1 cellular context compared by ENCODE assay signal in the genomic region with DNA sequence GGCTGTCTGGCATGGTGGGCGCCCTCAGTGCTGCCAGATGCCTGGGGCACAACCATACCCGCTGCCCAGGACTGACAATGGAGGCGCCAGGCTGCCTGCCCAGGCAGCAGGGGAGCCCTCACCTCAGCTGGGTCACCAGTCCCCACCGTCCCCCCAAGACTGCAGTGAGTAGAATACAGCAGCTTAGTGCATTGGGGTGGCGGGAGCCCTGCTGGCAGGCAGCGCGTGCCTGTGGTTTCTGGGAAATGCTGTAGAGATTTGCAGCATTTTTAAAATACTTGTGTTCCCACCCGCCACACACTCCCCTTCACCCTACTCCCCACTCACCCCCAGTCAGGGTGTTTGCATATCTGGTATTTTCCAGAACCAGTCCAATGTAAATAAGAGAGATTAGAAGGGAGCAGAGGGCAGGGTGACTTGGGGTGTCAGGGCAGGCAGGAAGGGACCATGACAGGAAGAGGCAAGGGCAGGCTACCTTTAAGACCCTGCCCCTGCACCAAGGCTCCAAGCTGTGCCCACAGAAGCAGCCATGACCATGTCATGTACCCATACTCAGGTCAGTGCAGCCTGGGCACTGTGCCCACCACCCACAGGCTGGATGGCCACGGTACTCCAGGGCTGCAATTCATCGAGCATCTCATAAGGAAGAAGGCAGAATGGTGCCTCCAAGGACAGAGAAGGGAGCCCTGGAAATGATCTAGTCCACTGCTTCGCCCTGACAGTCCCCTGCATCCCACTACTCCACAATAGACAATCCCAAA.
TF ChIP-seq lines count a peak whose summit lies in the region.

No MANE protein-coding gene starts in this region.

TF ChIP-seq in SK-N-SH, 30 proteins besides CTCF, POLR2A, EP300 and RAD21 (continued from another document):
- TF ChIP-seq ZBTB33 (IDR thresholded peaks at IDR 0.05; ENCODE audit: borderline replicate concordance, low read depth) = no peak
- no peak for TF ChIP-seq MEF2A (IDR thresholded peaks at IDR 0.05; ENCODE audit: borderline replicate concordance, low read depth)
- TF ChIP-seq FOSL2 (IDR thresholded peaks at IDR 0.05; ENCODE audit: borderline replicate concordance, low read depth) = no peak
